8 cellular contexts compared by ENCODE assay signal in genomic region chr17:69223809-69224208, GRCh38. TPM values are rescaled to one million over a fixed set of nuclear protein-coding genes. Genes with fewer than 3 reads are reported as not detected.
DNase-seq lines count a peak whose midpoint lies in the region; ATAC-seq, FAIRE-seq and TF ChIP-seq lines count a peak whose summit lies in the region.

No MANE protein-coding gene starts in this region.

- POLR2A ChIA-PET in IMR-90 (lab: Charles Lee; ENCODE audit: unreplicated experiment) = no interaction called here

- H3K27ac Mint-ChIP-seq in neural crest cell (ENCODE audit: unreplicated experiment) = peak overlapping the region; percentile 85

- H3K23ac ChIP-seq in IMR-90 (ENCODE audit: low read depth, low read length) = no peak overlapping the region

- peaks cover 5% of the 10 kb centered on the region; the same call in 1 of the 2 replicates for H3F3A ChIP-seq in GM23248 (ENCODE audit: insufficient read depth)

- H3K4ac ChIP-seq in IMR-90 (ENCODE audit: low read depth, low read length) = no peak overlapping the region; the same call in 1 of the 2 replicates

- no peak overlapping the region for H4K8ac ChIP-seq in IMR-90 (ENCODE audit: low read depth in 2 of 2, low read length in 2 of 2)

- 93 to 95% methylated on average over 3 of the region's 3 CpGs for WGBS in GM23248 (ENCODE audit: low coverage in 1 of 2, low lambda C conversion rate in 2 of 2, missing lambda C conversion rate in 2 of 2), 2 experiments
- 60% methylated on average over 1 of the region's 3 CpGs; no CpG with 5 or more reads in 1 of the 2 experiments for WGBS in IMR-90 (ENCODE audit: extremely low coverage in 2 of 2, insufficient read length in 1 of 2), 2 experiments
- 84% methylated on average over 3 of the region's 3 CpGs for WGBS in prostate gland

- H3K36me3 Mint-ChIP-seq in neural crest cell (ENCODE audit: low read depth) = no peaks in the 10 kb centered on the region

- dilution Hi-C loops in IMR-90 (cut with HindIII; ENCODE audit: low sequenced_read_pairs, unreplicated experiment) = no loop called here

- no peak overlapping the region for H2AK9ac ChIP-seq in IMR-90 (replicated peaks; ENCODE audit: low read depth, low read length, poor library complexity)

- H3K4me3 ChIP-seq in GM23248 (no peak overlapping the region), IMR-90 (ENCODE audit: insufficient read depth, low read depth, low read length) (no peak overlapping the region), prostate gland (no peak overlapping the region), tibial artery (no peak overlapping the region)

- H2BK5ac ChIP-seq in IMR-90 (ENCODE audit: low read depth, low read length, poor library complexity, severe bottlenecking) = no peak overlapping the region

- peak; percentile 99 for ATAC-seq in GM18861 (IDR thresholded peaks at IDR 0.05; ENCODE audit: unreplicated experiment)
- ATAC-seq in IMR-90 (ENCODE audit: low read depth) = peak; percentile 83
- no peak for ATAC-seq in GM19452 (IDR thresholded peaks at IDR 0.05; ENCODE audit: unreplicated experiment)

- no peaks in the 10 kb centered on the region for H3K9me3 Mint-ChIP-seq in neural crest cell

- no peaks in the 10 kb centered on the region for H3K27me3 Mint-ChIP-seq in neural crest cell (ENCODE audit: low read depth)

- FAIRE-seq in D721Med (lab: Jason Lieb, UNC) = no peak

- H3K18ac ChIP-seq in IMR-90 (ENCODE audit: low read depth, low read length) = no peak overlapping the region

- H3K4me2 ChIP-seq in GM23248 (ENCODE audit: unreplicated experiment) = no peak overlapping the region
- no peak overlapping the region; the same call in 1 of the 2 replicates for H3K4me2 ChIP-seq in IMR-90 (ENCODE audit: low read depth, low read length)

- no peak overlapping the region for H2AK5ac ChIP-seq in IMR-90 (ENCODE audit: low read depth, low read length)

- H3K36me3 ChIP-seq in GM23248 (ENCODE audit: low read depth) = no peaks in the 10 kb centered on the region
- no peaks in the 10 kb centered on the region for H3K36me3 ChIP-seq in IMR-90 (ENCODE audit: control insufficient read depth, insufficient read depth, low read length)
- no peaks in the 10 kb centered on the region for H3K36me3 ChIP-seq in prostate gland
- H3K36me3 ChIP-seq in tibial artery = peaks cover 3 to 4% (median 4%) of the 10 kb centered on the region in 3 donors

- DNase-seq in GM23248 = peak; percentile 19
- DNase-seq in IMR-90 = peak; percentile 48
- no peak for DNase-seq in neural crest cell (ENCODE audit: low read depth, low spot score)
- no peak for DNase-seq in prostate gland (ENCODE audit: low spot score)
- no peak for DNase-seq in tibial artery
- no peak for DNase-seq in D721Med (ENCODE audit: insufficient read length, low spot score)

- H2AFZ ChIP-seq in GM23248 = peak overlapping the region; percentile 48
- no peak overlapping the region for H2AFZ ChIP-seq in IMR-90 (replicated peaks; ENCODE audit: low read length, poor library complexity)

- H3K9me1 ChIP-seq in IMR-90 (ENCODE audit: insufficient read depth, low read length) = no peaks in the 10 kb centered on the region

- H4K20me1 ChIP-seq in GM23248 (ENCODE audit: insufficient read depth) (no peaks in the 10 kb centered on the region), IMR-90 (ENCODE audit: insufficient read depth, low read length) (no peaks in the 10 kb centered on the region)

- TF ChIP-seq CTCF in IMR-90 (conservative IDR thresholded peaks at IDR 0.05; ENCODE audit: low read depth, low read length) (no peak), neural crest cell (conservative IDR thresholded peaks at IDR 0.05) (no peak), prostate gland (IDR thresholded peaks at IDR 0.05) (no peak), tibial artery (IDR thresholded peaks at IDR 0.05) (no peak), D721Med (IDR thresholded peaks at IDR 0.05; ENCODE audit: insufficient read depth, missing control alignments) (no peak)

- in situ Hi-C loops in GM23248 (cut with MboI) (no loop called here), IMR-90 (cut with MboI; ENCODE audit: low sequenced_read_pairs) (no loop called here)

- H3K4me1 ChIP-seq in GM23248 (ENCODE audit: insufficient read depth) = peaks cover 9% of the 10 kb centered on the region; the same call in 1 of the 2 replicates
- H3K4me1 ChIP-seq in IMR-90 (ENCODE audit: control insufficient read depth, insufficient read depth, low read length) = no peaks in the 10 kb centered on the region
- no peaks in the 10 kb centered on the region for H3K4me1 ChIP-seq in prostate gland (replicated peaks)
- no peaks in the 10 kb centered on the region for H3K4me1 ChIP-seq in tibial artery

- CTCF ChIA-PET in IMR-90 (lab: Yijun Ruan, JAX) = interaction anchor here (0.8 kb wide), 1 partner anchor 452 kb away, joined by 3 read pairs; no protein-coding TSS in a partner anchor

- no peak overlapping the region for H3K14ac ChIP-seq in IMR-90 (replicated peaks; ENCODE audit: low read depth, low read length)

- H3K9me2 ChIP-seq in GM23248 (ENCODE audit: insufficient read depth) = no peaks in the 10 kb centered on the region

- BruUV-seq in IMR-90 (replicated peaks; lab: Mats Ljungman, UMichigan) = no TSS peak

- H3K9ac ChIP-seq in GM23248 (no peak overlapping the region), IMR-90 (ENCODE audit: low read depth, low read length) (no peak overlapping the region)

- 0 out of 2 replicates have a peak overlapping the region, but pooled peaks have one; percentile 14 for H2BK20ac ChIP-seq in IMR-90 (ENCODE audit: low read depth, low read length)

- no peak for TF ChIP-seq RAD21 in IMR-90 (IDR thresholded peaks at IDR 0.05; ENCODE audit: low read length)

- no peak overlapping the region for H3K4me3 Mint-ChIP-seq in neural crest cell

- no peak overlapping the region for H2BK120ac ChIP-seq in IMR-90 (ENCODE audit: low read depth, low read length)

- H3K27me3 ChIP-seq in GM23248 (replicated peaks; ENCODE audit: insufficient read depth) (no peaks in the 10 kb centered on the region), IMR-90 (ENCODE audit: control insufficient read depth, insufficient read depth, low read length) (no peaks in the 10 kb centered on the region), prostate gland (replicated peaks; ENCODE audit: insufficient read depth) (no peaks in the 10 kb centered on the region), tibial artery (no peaks in the 10 kb centered on the region)

- H3K9me3 ChIP-seq in GM23248 (ENCODE audit: low read depth) (no peaks in the 10 kb centered on the region), IMR-90 (ENCODE audit: control insufficient read depth, insufficient read depth, low read length) (no peaks in the 10 kb centered on the region), prostate gland (no peaks in the 10 kb centered on the region), tibial artery (no peaks in the 10 kb centered on the region)

- H3K4me1 Mint-ChIP-seq in neural crest cell = peaks cover 32% of the 10 kb centered on the region

- H4K91ac ChIP-seq in IMR-90 (ENCODE audit: insufficient read depth, low read depth, low read length) = no peak overlapping the region

- H3K27ac ChIP-seq in GM23248 (no peak overlapping the region), IMR-90 (ENCODE audit: insufficient read depth, low read length) (no peak overlapping the region), prostate gland (no peak overlapping the region), tibial artery (no peak overlapping the region)

- no peak overlapping the region for H3K56ac ChIP-seq in IMR-90 (ENCODE audit: extremely low read depth, insufficient read depth, low read length)

- no peak overlapping the region for H2BK15ac ChIP-seq in IMR-90 (ENCODE audit: low read depth, low read length)

- H3K79me2 ChIP-seq in GM23248 (ENCODE audit: insufficient read depth) = no peaks in the 10 kb centered on the region

- intact Hi-C loops in IMR-90 (cut with micrococcal nuclease) = loop anchor here (5.0 kb wide), 2 partner anchors 52 to 67 kb away; no protein-coding TSS in a partner anchor
- intact Hi-C loops in prostate gland (cut with DNase I) = no loop called here
- intact Hi-C loops in tibial artery (cut with DNase I; ENCODE audit: low total_unique reads) = no loop called here

- no peak overlapping the region for H4K5ac ChIP-seq in IMR-90 (ENCODE audit: low read depth, low read length)

- TF ChIP-seq POLR2A in IMR-90 (IDR thresholded peaks at IDR 0.05; ENCODE audit: low read depth, low read length) (no peak), prostate gland (IDR thresholded peaks at IDR 0.05) (no peak)

- no peaks in the 10 kb centered on the region for H3K79me1 ChIP-seq in IMR-90 (ENCODE audit: low read depth in 1 of 2, low read length in 2 of 2)

TF ChIP-seq in IMR-90, 13 proteins besides CTCF, POLR2A, EP300 and RAD21:
- TF ChIP-seq BHLHE40 (IDR thresholded peaks at IDR 0.05; ENCODE audit: low read depth, low read length) (no peak), CHD1 (IDR thresholded peaks at IDR 0.05; ENCODE audit: low read depth, low read length) (no peak), SMC3 (IDR thresholded peaks at IDR 0.05; ENCODE audit: low read depth, low read length) (no peak)

RNA-seq across cellular contexts. Expression of gene ABCA10, which starts 4.8 kb away (rescaled TPM):
- 0.11 and 0.13 TPM in 2 replicates for total RNA-seq in GM23248 (2014; rRNA removed; shearing (Covaris generic))
- polyA plus RNA-seq in GM23248 (2016; fragmentation: Nextera tagmentation; extraction: Ambion mirVana) = 0.09 and 0.23 TPM in 2 replicates
- total RNA-seq in IMR-90 (2012; rRNA removed) = under 0.01 TPM in 2 replicates
- polyA plus RNA-seq in IMR-90 (2012; rRNA removed) = 0.03 and 0.04 TPM in 2 replicates
- polyA plus RNA-seq in IMR-90 (2012; cell fraction: cytosol; rRNA removed) = not detected in 2 replicates
- 0.05 and 0.75 TPM in 2 replicates for polyA plus RNA-seq in IMR-90 (2012; cell fraction: nucleus; rRNA removed; ENCODE audit: low replicate concordance)
- 0.64 and 0.82 TPM in 2 replicates for total RNA-seq in neural crest cell
- total RNA-seq in prostate gland = 1 to 10 TPM in 1 of 2 donors, under 1 TPM in 1; 0.59 to 6.6 TPM

Comparison
In these comparisons a context has a peak if more than half of its experiments do, and no peak if none do; other contexts are left out.
1. DNase-seq: peak in GM23248 (single experiment) and IMR-90 (single experiment); none in neural crest cell (single experiment), prostate gland (single experiment), tibial artery (0 of 2) and D721Med (single experiment).